1 cellular context compared by ENCODE assay signal in genomic region chr7:127550247-127550646, GRCh38.
TF ChIP-seq lines count a peak whose summit lies in the region.

No MANE protein-coding gene starts in this region.

TF ChIP-seq in HEK293T, 16 proteins besides CTCF, POLR2A, EP300 and RAD21 (continued from another document):
- TF ChIP-seq NFRKB (IDR thresholded peaks at IDR 0.05) (no peak), SP1 (IDR thresholded peaks at IDR 0.05) (no peak), FOXK2 (IDR thresholded peaks at IDR 0.05) (no peak)
